In the genomic region with DNA sequence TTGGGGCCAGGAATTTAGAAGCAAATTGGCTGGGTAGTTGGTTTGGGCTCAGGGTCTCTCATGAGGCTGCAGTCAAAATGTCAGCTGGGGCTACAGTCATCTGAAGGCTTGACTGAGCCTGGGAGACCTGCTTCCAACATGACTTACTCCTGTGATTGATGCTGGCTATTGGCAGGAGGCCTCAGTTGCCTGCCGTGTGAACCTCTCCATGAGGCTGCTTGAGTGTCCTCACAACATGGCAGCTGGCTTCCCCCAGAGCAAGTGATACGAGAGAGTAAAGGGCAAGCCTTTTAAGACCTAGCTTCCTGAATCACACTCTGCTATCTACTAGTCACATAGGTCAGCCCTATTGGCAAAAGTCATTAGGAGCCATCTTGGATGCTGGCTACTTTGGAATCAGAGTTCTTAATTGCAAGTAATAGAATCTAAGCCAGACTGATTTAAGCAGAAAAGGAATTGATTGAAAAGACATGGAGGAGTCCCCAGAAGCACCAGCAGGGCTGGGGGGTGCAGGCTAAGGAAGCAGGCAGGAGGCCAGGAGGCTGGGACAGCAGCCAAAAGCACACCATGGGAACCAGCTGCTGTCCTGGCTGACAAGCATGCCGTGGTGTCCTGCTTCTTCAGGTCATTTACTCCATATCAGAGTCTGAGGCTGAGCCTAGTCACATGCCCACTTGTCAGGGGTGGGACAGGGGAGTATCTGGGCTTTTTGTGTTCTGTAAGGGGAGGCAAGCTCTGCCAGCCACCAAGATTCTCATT, we compare ENCODE assay signal across 11 cellular contexts. TPM values are rescaled to one million over a fixed set of nuclear protein-coding genes. Genes with fewer than 3 reads are reported as not detected.
DNase-seq lines count a peak whose midpoint lies in the region; ATAC-seq and TF ChIP-seq lines count a peak whose summit lies in the region.
"Had no signal": no experiment of that assay in that cellular context is flagged by ENCODE, and none has a peak within 500 bp of the region (broad histone marks: within the 10 kb centered on the region; RNA-seq: fewer than 3 reads in every experiment).

No MANE protein-coding gene starts in this region.

- POLR2A ChIA-PET in MCF 10A (lab: Yijun Ruan, JAX) = no interaction called here

- H3K79me2 ChIP-seq in mammary epithelial cell (ENCODE audit: insufficient read depth, low read length) = no peaks in the 10 kb centered on the region

- H3K9me3 ChIP-seq in mammary epithelial cell (replicated peaks; ENCODE audit: insufficient read depth, low read length) (no peaks in the 10 kb centered on the region), upper lobe of right lung (no peaks in the 10 kb centered on the region), aorta (ENCODE audit: control insufficient read depth, low read length) (no peaks in the 10 kb centered on the region)

- no peak overlapping the region for H2AFZ ChIP-seq in mammary epithelial cell (ENCODE audit: low read depth, low read length)

- BruUV-seq in MCF 10A (replicated peaks; lab: Mats Ljungman, UMichigan) = no TSS peak
- no TSS peak for BruUV-seq in mammary epithelial cell (replicated peaks; lab: Mats Ljungman, UMichigan)

- H3K9me3 Mint-ChIP-seq in MCF 10A (ENCODE audit: unreplicated experiment) = no peaks in the 10 kb centered on the region
- H3K9me3 Mint-ChIP-seq: WTC11 had no signal

- H3K4me3 ChIP-seq in mammary epithelial cell (replicated peaks in 1 of 3; ENCODE audit: insufficient read depth in 1 of 3, low read depth in 2 of 3, low read length in 3 of 3) (no peak overlapping the region), upper lobe of right lung (no peak overlapping the region), aorta (ENCODE audit: low read length in 2 of 2) (no peak overlapping the region)

- peaks cover 2% of the 10 kb centered on the region for H3K27me3 Mint-ChIP-seq in MCF 10A (ENCODE audit: insufficient read depth, unreplicated experiment)

- dilution Hi-C loops in mammary epithelial cell (cut with HindIII; ENCODE audit: low sequenced_read_pairs) = no loop called here

- no peaks in the 10 kb centered on the region for H3K4me1 ChIP-seq in mammary epithelial cell (ENCODE audit: insufficient read depth, low read length)
- no peaks in the 10 kb centered on the region for H3K4me1 ChIP-seq in upper lobe of right lung
- H3K4me1 ChIP-seq in aorta (ENCODE audit: control insufficient read depth in 1 of 2, insufficient read depth in 2 of 2, low read length in 2 of 2) = no peaks in the 10 kb centered on the region

- H3K27me3 ChIP-seq in mammary epithelial cell (ENCODE audit: insufficient read depth, low read length) = no peaks in the 10 kb centered on the region
- no peaks in the 10 kb centered on the region for H3K27me3 ChIP-seq in upper lobe of right lung
- no peaks in the 10 kb centered on the region for H3K27me3 ChIP-seq in aorta (ENCODE audit: control insufficient read depth in 1 of 2, insufficient read depth in 2 of 2, low read length in 1 of 2)

- peaks cover 9% of the 10 kb centered on the region for H3K4me1 Mint-ChIP-seq in MCF 10A (ENCODE audit: insufficient read depth, unreplicated experiment)
- H3K4me1 Mint-ChIP-seq: WTC11 had no signal

- H3K27ac ChIP-seq in mammary epithelial cell (ENCODE audit: insufficient read depth, low read depth, low read length) (no peak overlapping the region), upper lobe of right lung (no peak overlapping the region), aorta (ENCODE audit: low read depth in 1 of 2, low read length in 2 of 2) (no peak overlapping the region)

- no peaks in the 10 kb centered on the region for H3K36me3 Mint-ChIP-seq in MCF 10A (ENCODE audit: insufficient read depth, unreplicated experiment)
- H3K36me3 Mint-ChIP-seq: WTC11 had no signal

- WGBS in mammary epithelial cell (ENCODE audit: low coverage, missing lambda C conversion rate) = 54% methylated on average over 3 of the region's 3 CpGs
- 52 to 55% methylated on average over 3 of the region's 3 CpGs for WGBS in aorta, 2 donors

- ATAC-seq in upper lobe of right lung (no peak), aorta (ENCODE audit: low FRiP score) (no peak), GM18909 (IDR thresholded peaks at IDR 0.05; ENCODE audit: poor library complexity, unreplicated experiment) (no peak)
- ATAC-seq: WTC11 had no signal

- H4K20me1 ChIP-seq in mammary epithelial cell (ENCODE audit: insufficient read depth, low read length) = no peaks in the 10 kb centered on the region

- in situ Hi-C loops in mammary epithelial cell (cut with MboI; ENCODE audit: low sequenced_read_pairs in 2 of 2) = no loop called here

- no peak overlapping the region for H3K9ac ChIP-seq in mammary epithelial cell (ENCODE audit: insufficient read depth, low read length)

- H3K4me2 ChIP-seq in mammary epithelial cell (ENCODE audit: insufficient read depth, low read depth, low read length) = no peak overlapping the region

- intact Hi-C loops in MCF 10A (cut with micrococcal nuclease) (no loop called here), mammary epithelial cell (cut with micrococcal nuclease) (no loop called here), upper lobe of right lung (cut with DNase I) (no loop called here), aorta (cut with DNase I) (no loop called here)

- H3K36me3 ChIP-seq in mammary epithelial cell (ENCODE audit: insufficient read depth, low read length) (no peaks in the 10 kb centered on the region), upper lobe of right lung (no peaks in the 10 kb centered on the region), aorta (ENCODE audit: control insufficient read depth in 1 of 2, insufficient read depth in 2 of 2, low read length in 1 of 2) (no peaks in the 10 kb centered on the region)

- H3K4me3 Mint-ChIP-seq in MCF 10A (ENCODE audit: unreplicated experiment) = no peak overlapping the region
- H3K4me3 Mint-ChIP-seq: WTC11 had no signal

- DNase-seq in MCF 10A (ENCODE audit: unreplicated experiment) (peak; percentile 42), mammary epithelial cell (no peak), amniotic epithelial cell (ENCODE audit: low read depth) (peak; percentile 11), inferior parietal cortex (ENCODE audit: extremely low spot score) (peak; percentile 15), upper lobe of right lung (peak; percentile 60), aorta (no peak), HuH-7 (ENCODE audit: low spot score) (no peak)
- DNase-seq: NCI-H1930; stimulated activated CD4-positive, alpha-beta T cell treated with anti-CD3 and anti-CD28 coated beads, Interleukin-2, amount 100 ng/mL, for 24 hours had no signal

- TF ChIP-seq CTCF in MCF 10A (IDR thresholded peaks at IDR 0.05; ENCODE audit: unreplicated experiment) (no peak), mammary epithelial cell (conservative IDR thresholded peaks at IDR 0.05 in 1 of 2, IDR thresholded peaks at IDR 0.05 in 1 of 2; ENCODE audit: extremely low read depth in 1 of 2, insufficient read depth in 1 of 2, low read depth in 1 of 2, low read length in 2 of 2) (no peak), upper lobe of right lung (IDR thresholded peaks at IDR 0.05) (no peak)

- CTCF ChIA-PET in MCF 10A (lab: Yijun Ruan, JAX) (interaction anchor here (1.2 kb wide), 1 partner anchor 77 kb away, joined by 4 read pairs; no protein-coding TSS in a partner anchor), mammary epithelial cell (lab: Charles Lee; ENCODE audit: low non-redundant PET) (no interaction called here)

- H3K27ac Mint-ChIP-seq in MCF 10A (ENCODE audit: low read depth, unreplicated experiment) = no peak overlapping the region
- H3K27ac Mint-ChIP-seq: WTC11 had no signal

RNA-seq across cellular contexts. Expression of gene GIGYF2, which starts 7.8 kb away (rescaled TPM):
- total RNA-seq in MCF 10A (2022) (71.1 and 90.3 TPM in 2 replicates), mammary epithelial cell (10 to 100 TPM; 45.3 to 52.2 TPM), upper lobe of right lung (70.5 TPM), aorta (100 to 1,000 TPM in 1 of 2 donors, 10 to 100 TPM in 1; 74.0 to 100 TPM)
- polyA plus RNA-seq in mammary epithelial cell (22.4 TPM), aorta (10 to 100 TPM; 13.3 to 13.4 TPM)
- 73.7 TPM for polyA minus RNA-seq in mammary epithelial cell

RNA-seq across cellular contexts. Expression of gene EFHD1, which starts 55.9 kb away (rescaled TPM):
- total RNA-seq in MCF 10A (2022) (not detected in 2 replicates), mammary epithelial cell (1 to 10 TPM in 1 of 2 donors, under 1 TPM in 1; 0.87 to 2.0 TPM), upper lobe of right lung (10.7 TPM), aorta (100 to 1,000 TPM in 1 of 2 donors, 10 to 100 TPM in 1; 85.8 to 236 TPM)
- polyA plus RNA-seq in mammary epithelial cell (1.1 TPM), aorta (100 to 1,000 TPM; 135 to 146 TPM)
- not detected for polyA minus RNA-seq in mammary epithelial cell

Comparison
In these comparisons a context has a peak if more than half of its experiments do, and no peak if none do; other contexts are left out.
1. DNase-seq: peak in MCF 10A (single experiment), amniotic epithelial cell (single experiment), inferior parietal cortex (single experiment) and upper lobe of right lung (single experiment); none in mammary epithelial cell (single experiment), aorta (0 of 2) and HuH-7 (single experiment).